ENCODE assay signal across 14 cellular contexts in genomic region chr1:110281363-110282290, GRCh38. TPM values are rescaled to one million over a fixed set of nuclear protein-coding genes. Genes with fewer than 3 reads are reported as not detected.
DNase-seq lines count a peak whose midpoint lies in the region; ATAC-seq and TF ChIP-seq lines count a peak whose summit lies in the region.
"Had no signal": no experiment of that assay in that cellular context is flagged by ENCODE, and none has a peak within 500 bp of the region (broad histone marks: within the 10 kb centered on the region; RNA-seq: fewer than 3 reads in every experiment).

No MANE protein-coding gene starts in this region.

- TF ChIP-seq CTCF in fibroblast of the aortic adventitia (IDR thresholded peaks at IDR 0.05; ENCODE audit: insufficient read depth, low read length) (no peak), tibial nerve (IDR thresholded peaks at IDR 0.05) (no peak)

- no peaks in the 10 kb centered on the region for H3K9me2 ChIP-seq in GM23248 (ENCODE audit: insufficient read depth)

- H3K9me3 ChIP-seq in GM23248 (ENCODE audit: low read depth) (no peaks in the 10 kb centered on the region), tibial nerve (no peaks in the 10 kb centered on the region)
- H3K9me3 ChIP-seq: breast epithelium had no signal

- no peak overlapping the region for H3K9ac ChIP-seq in GM23248

- H3K79me2 ChIP-seq in GM23248 (ENCODE audit: insufficient read depth): no peaks in the 10 kb centered on the region

- no peak for TF ChIP-seq EP300 in tibial nerve (IDR thresholded peaks at IDR 0.05)

- H3K27me3 ChIP-seq in GM23248 (replicated peaks; ENCODE audit: insufficient read depth) (no peaks in the 10 kb centered on the region), tibial nerve (no peaks in the 10 kb centered on the region)
- H3K27me3 ChIP-seq: breast epithelium had no signal

- H4K20me1 ChIP-seq in GM23248 (ENCODE audit: insufficient read depth): no peaks in the 10 kb centered on the region

- H3K4me3 ChIP-seq in GM23248: no peak overlapping the region
- H3K4me3 ChIP-seq in fibroblast of the aortic adventitia (ENCODE audit: low read depth, low read length): no peak overlapping the region
- no peak overlapping the region for H3K4me3 ChIP-seq in tibial nerve
- H3K4me3 ChIP-seq: breast epithelium had no signal

- H3K4me1 ChIP-seq in GM23248 (ENCODE audit: insufficient read depth) (0 out of 2 replicates have a peak, but pooled peaks cover 12% of the 10 kb centered on the region), tibial nerve (no peaks in the 10 kb centered on the region)
- H3K4me1 ChIP-seq: breast epithelium had no signal

- no peak overlapping the region for H3K4me2 ChIP-seq in GM23248 (ENCODE audit: unreplicated experiment)

- no peak for TF ChIP-seq POLR2A in tibial nerve (IDR thresholded peaks at IDR 0.05)

- H3K36me3 ChIP-seq in GM23248 (ENCODE audit: low read depth) (no peaks in the 10 kb centered on the region), tibial nerve (no peaks in the 10 kb centered on the region)
- H3K36me3 ChIP-seq: breast epithelium had no signal

- H3K27ac ChIP-seq in GM23248: no peak overlapping the region
- no peak overlapping the region for H3K27ac ChIP-seq in tibial nerve
- H3K27ac ChIP-seq: breast epithelium had no signal

- H3F3A ChIP-seq in GM23248 (ENCODE audit: insufficient read depth): peaks cover 4% of the 10 kb centered on the region; the same call in 1 of the 2 replicates

- in situ Hi-C loops in GM23248 (cut with MboI): no loop called here

- ATAC-seq in HG03521 (IDR thresholded peaks at IDR 0.05; ENCODE audit: unreplicated experiment): no peak
- ATAC-seq: sciatic nerve had no signal

- no peak overlapping the region for H2AFZ ChIP-seq in GM23248

- DNase-seq in COLO668 (lab: John Stamatoyannopoulos, UW; ENCODE audit: unreplicated experiment): peak; percentile 68
- DNase-seq in GM23248: peak; percentile 42
- DNase-seq in NCI-H2171 treated with DMSO at 0.1 percent for 48 hours (lab: John Stamatoyannopoulos, UW): peak; percentile 95
- DNase-seq in fibroblast of the aortic adventitia (ENCODE audit: low read depth): peak; percentile 9
- DNase-seq in activated naive CD4-positive, alpha-beta T cell treated with Interleukin-2 at 50 U/mL for 16 hours: no peak
- DNase-seq in nucleus accumbens (lab: John Stamatoyannopoulos, UW): no peak
- no peak for DNase-seq in tibial nerve (ENCODE audit: low spot score in 2 of 2)
- DNase-seq: activated CD4-positive, alpha-beta T cell treated with anti-CD3 and anti-CD28 coated beads, Interleukin-2, amount 10 ng/mL, durations not matched to agents 24 days and 14 days; mesendoderm; occipital lobe; stimulated activated CD4-positive, alpha-beta T cell treated with anti-CD3 and anti-CD28 coated beads, Interleukin-2, amount 100 ng/mL, for 24 hours had no signal

- WGBS in GM23248 (ENCODE audit: low coverage in 1 of 2, low lambda C conversion rate in 2 of 2, missing lambda C conversion rate in 2 of 2), 2 experiments: 85 to 86% methylated on average over 5 to 6 of the region's 6 CpGs
- 70 to 76% methylated on average over 4 to 6 of the region's 6 CpGs for WGBS in tibial nerve, 2 donors

RNA-seq across cellular contexts. Expression of gene RBM15, which starts 57.5 kb away (rescaled TPM):
- total RNA-seq in GM23248 (2014; rRNA removed; shearing (Covaris generic)): 18.7 and 22.5 TPM in 2 replicates
- 6.4 and 6.6 TPM in 2 replicates for polyA plus RNA-seq in GM23248 (2016; fragmentation: Nextera tagmentation; extraction: Ambion mirVana)
- total RNA-seq in fibroblast of the aortic adventitia (ENCODE audit: low replicate concordance) (23.1 and 43.9 TPM in 2 replicates), tibial nerve (10 to 100 TPM; 40.9 to 49.0 (median 45.3) TPM)

Comparison
In these comparisons a context has a peak if more than half of its experiments do, and no peak if none do; other contexts are left out.
1. DNase-seq: peak in COLO668 (single experiment), GM23248 (single experiment), NCI-H2171 treated with DMSO at 0.1 percent for 48 hours (single experiment) and fibroblast of the aortic adventitia (single experiment); none in activated naive CD4-positive, alpha-beta T cell treated with Interleukin-2 at 50 U/mL for 16 hours (single experiment), nucleus accumbens (0 of 56) and tibial nerve (0 of 2).